In genomic region chr19:41323430-41324125, GRCh38 we compare ENCODE assay signal across 8 cellular contexts. TPM values are rescaled to one million over a fixed set of nuclear protein-coding genes. Genes with fewer than 3 reads are reported as not detected.
DNase-seq lines count a peak whose midpoint lies in the region; ATAC-seq, FAIRE-seq and TF ChIP-seq lines count a peak whose summit lies in the region.

No MANE protein-coding gene starts in this region.

- no peak for TF ChIP-seq POLR2A in right lobe of liver (IDR thresholded peaks at IDR 0.05)

- H3K4me1 Mint-ChIP-seq in CD8-positive, alpha-beta T cell (ENCODE audit: low read depth) = peaks cover 54% of the 10 kb centered on the region

- no peak overlapping the region for H3K4me3 Mint-ChIP-seq in CD8-positive, alpha-beta T cell

- peaks cover 50% of the 10 kb centered on the region for H3K4me1 ChIP-seq in CD8-positive, alpha-beta T cell (ENCODE audit: insufficient read depth, low read length)
- H3K4me1 ChIP-seq in right lobe of liver (peaks cover 0 to 22% (median 5%) of the 10 kb centered on the region in 4 donors), thymus (ENCODE audit: control insufficient read depth, insufficient read depth, low read length) (peaks cover 16% of the 10 kb centered on the region)

- peaks cover 27% of the 10 kb centered on the region for H3K36me3 ChIP-seq in CD8-positive, alpha-beta T cell (ENCODE audit: insufficient read depth, low read length)
- H3K36me3 ChIP-seq in bronchial epithelial cell (ENCODE audit: control insufficient read depth, insufficient read depth, low read length) (peaks cover 22% of the 10 kb centered on the region), right lobe of liver (peaks cover 0 to 10% (median 2%) of the 10 kb centered on the region in 4 donors), thymus (ENCODE audit: control insufficient read depth, insufficient read depth) (peaks cover 64% of the 10 kb centered on the region)

- intact Hi-C loops in CD8-positive, alpha-beta T cell (cut with DNase I, micrococcal nuclease) = loop anchor here in 1 of 2 experiments (10.0 kb wide), 1 partner anchor 111 kb away; the partner anchor contains the start of gene DMAC2
- intact Hi-C loops in right lobe of liver (cut with DNase I) = no loop called here

- FAIRE-seq in bronchial epithelial cell (lab: Jason Lieb, UNC) = no peak

- H3K27me3 Mint-ChIP-seq in CD8-positive, alpha-beta T cell (ENCODE audit: low read depth) = no peaks in the 10 kb centered on the region

- H3K27ac ChIP-seq in CD8-positive, alpha-beta T cell (ENCODE audit: low read depth, low read length) = no peak overlapping the region
- peak overlapping the region in 2 of 3 donors; percentile 19 to 66 for H3K27ac ChIP-seq in right lobe of liver
- peak overlapping the region; percentile 64 for H3K27ac ChIP-seq in thymus (ENCODE audit: low read depth)

- H3K4me3 ChIP-seq in CD8-positive, alpha-beta T cell (ENCODE audit: low read depth, low read length) = no peak overlapping the region
- H3K4me3 ChIP-seq in bronchial epithelial cell (ENCODE audit: low read depth, low read length) = no peak overlapping the region
- no peak overlapping the region for H3K4me3 ChIP-seq in right lobe of liver
- H3K4me3 ChIP-seq in thymus (ENCODE audit: low read length) = no peak overlapping the region

- peak overlapping the region; percentile 91 for H3K27ac Mint-ChIP-seq in CD8-positive, alpha-beta T cell

- peak in 1 of 7 experiments; percentile 42 for DNase-seq in CD8-positive, alpha-beta T cell
- DNase-seq in NCI-H226 (peak; percentile 93), bronchial epithelial cell (ENCODE audit: low read depth) (peak; percentile 64), right lobe of liver (peak in 2 of 3 donors; percentile 41 to 50), NCI-H187 treated with DMSO at 0.1 percent for 48 hours (lab: John Stamatoyannopoulos, UW) (no peak)

- ATAC-seq in CD8-positive, alpha-beta T cell = no peak
- peak in 1 of 4 donors; percentile 20 for ATAC-seq in right lobe of liver
- no peak for ATAC-seq in HG02970 (IDR thresholded peaks at IDR 0.05; ENCODE audit: low FRiP score, unreplicated experiment)
- ATAC-seq in GM19328 (IDR thresholded peaks at IDR 0.05; ENCODE audit: unreplicated experiment) = no peak

- peaks cover 67% of the 10 kb centered on the region for H3K36me3 Mint-ChIP-seq in CD8-positive, alpha-beta T cell

- H3K9me3 Mint-ChIP-seq in CD8-positive, alpha-beta T cell = no peaks in the 10 kb centered on the region

- POLR2A ChIA-PET in CD8-positive, alpha-beta T cell (lab: Charles Lee) = interaction anchor here (1.4 kb wide), 1 partner anchor 13 kb away, joined by 3 read pairs; no protein-coding TSS in a partner anchor

- 50% methylated on average over 4 of the region's 16 CpGs for WGBS in right lobe of liver (ENCODE audit: insufficient coverage, low coverage, low lambda C conversion rate, missing lambda C conversion rate)
- 47% methylated on average over 16 of the region's 16 CpGs for WGBS in thymus

- H3K9me3 ChIP-seq in CD8-positive, alpha-beta T cell (ENCODE audit: low read length) = no peaks in the 10 kb centered on the region
- H3K9me3 ChIP-seq in right lobe of liver = no peaks in the 10 kb centered on the region
- H3K9me3 ChIP-seq in thymus (ENCODE audit: control insufficient read depth) = no peaks in the 10 kb centered on the region

- H3K27me3 ChIP-seq in CD8-positive, alpha-beta T cell (ENCODE audit: insufficient read depth, low read length) = no peaks in the 10 kb centered on the region
- H3K27me3 ChIP-seq in bronchial epithelial cell (ENCODE audit: control insufficient read depth, insufficient read depth, low read length) (no peaks in the 10 kb centered on the region), right lobe of liver (no peaks in the 10 kb centered on the region), thymus (ENCODE audit: control insufficient read depth, insufficient read depth) (no peaks in the 10 kb centered on the region)

- CTCF ChIA-PET in CD8-positive, alpha-beta T cell (lab: Charles Lee) = interaction anchor here (2.4 kb wide), 1 partner anchor 15 kb away, joined by 14 read pairs; no protein-coding TSS in a partner anchor

- TF ChIP-seq CTCF in CD8-positive, alpha-beta T cell (IDR thresholded peaks at IDR 0.05) = no peak
- TF ChIP-seq CTCF in bronchial epithelial cell (IDR thresholded peaks at IDR 0.05; ENCODE audit: insufficient read depth, low read length, severe bottlenecking) (no peak), right lobe of liver (IDR thresholded peaks at IDR 0.05) (no peak)

RNA-seq across cellular contexts. Expression of gene CCDC97, which starts 13.6 kb away (rescaled TPM):
- total RNA-seq in CD8-positive, alpha-beta T cell = 10 to 100 TPM; 32.0 to 33.5 TPM
- total RNA-seq in bronchial epithelial cell = 7.9 and 12.9 TPM in 2 replicates
- 1 to 10 TPM; 4.6 to 7.2 (median 6.9) TPM for total RNA-seq in right lobe of liver
- polyA plus RNA-seq in thymus = 15.4 TPM

RNA-seq across cellular contexts. Expression of gene TGFB1, which starts 30.1 kb away (rescaled TPM):
- total RNA-seq in CD8-positive, alpha-beta T cell = 100 to 1,000 TPM; 652 to 710 TPM
- 4.5 and 5.2 TPM in 2 replicates for total RNA-seq in bronchial epithelial cell
- 10 to 100 TPM in 2 of 6 experiments, 1 to 10 TPM in 4; 4.9 to 19.1 (median 8.5) TPM for total RNA-seq in right lobe of liver
- 24.8 TPM for polyA plus RNA-seq in thymus

RNA-seq across cellular contexts. Expression of gene B9D2, which starts 40.4 kb away (rescaled TPM):
- total RNA-seq in CD8-positive, alpha-beta T cell = 10 to 100 TPM; 19.6 to 25.9 TPM
- 1.1 and 1.9 TPM in 2 replicates for total RNA-seq in bronchial epithelial cell
- total RNA-seq in right lobe of liver = 1 to 10 TPM; 1.7 to 4.4 (median 2.6) TPM
- 9.0 TPM for polyA plus RNA-seq in thymus

RNA-seq across cellular contexts. Expression of gene TMEM91, which starts 52.8 kb away (rescaled TPM):
- total RNA-seq in CD8-positive, alpha-beta T cell = 1 to 10 TPM; 7.8 to 9.7 TPM
- 7.6 and 10.2 TPM in 2 replicates for total RNA-seq in bronchial epithelial cell
- 1 to 10 TPM; 1.8 to 4.1 (median 3.0) TPM for total RNA-seq in right lobe of liver
- polyA plus RNA-seq in thymus = 30.8 TPM

RNA-seq across cellular contexts. Expression of gene HNRNPUL1, which starts 59.4 kb away (rescaled TPM):
- 100 to 1,000 TPM; 416 to 448 TPM for total RNA-seq in CD8-positive, alpha-beta T cell
- total RNA-seq in bronchial epithelial cell (41.9 and 43.5 TPM in 2 replicates), right lobe of liver (10 to 100 TPM; 53.5 to 70.0 (median 61.8) TPM)
- polyA plus RNA-seq in thymus = 98.7 TPM

Comparison
In these comparisons a context has a peak if more than half of its experiments do, and no peak if none do; other contexts are left out.
1. RNA of gene TGFB1, which starts 30.1 kb away (total RNA-seq): 652 to 710 TPM in CD8-positive, alpha-beta T cell; 4.9 to 19.1 TPM in right lobe of liver and 4.5 to 5.2 TPM in bronchial epithelial cell; every median in the first group is over 10 times any median in the second.